Comparison of ENCODE assay signal across 27 cellular contexts in genomic region chr13:40762849-40763248, GRCh38. TPM values are rescaled to one million over a fixed set of nuclear protein-coding genes. Genes with fewer than 3 reads are reported as not detected.
DNase-seq lines count a peak whose midpoint lies in the region; ATAC-seq and TF ChIP-seq lines count a peak whose summit lies in the region.
"Had no signal": no experiment of that assay in that cellular context is flagged by ENCODE, and none has a peak within 500 bp of the region (broad histone marks: within the 10 kb centered on the region; RNA-seq: fewer than 3 reads in every experiment).

No MANE protein-coding gene starts in this region.

- H3K27ac Mint-ChIP-seq in activated CD4-positive, alpha-beta T cell treated with anti-CD3 and anti-CD28 coated beads for 36 hours, result peak overlapping the region; percentile 65
- H3K27ac Mint-ChIP-seq in activated CD4-positive, alpha-beta T cell treated with anti-CD3 and anti-CD28 coated beads, Interleukin-2, amount 10 ng/mL, durations not matched to agents 7 days and 5 days, result no peak overlapping the region
- peak overlapping the region; percentile 54 for H3K27ac Mint-ChIP-seq in T-helper 17 cell
- H3K27ac Mint-ChIP-seq: dendritic cell treated with granulocyte-macrophage colony-stimulating factor and Interleukin-4, amounts not matched to agents 40 ng/mL and 50 ng/mL, for 4 days; nephron progenitor cell; type B pancreatic cell had no signal

- no peak for DNase-seq in activated CD4-positive, alpha-beta T cell treated with anti-CD3 and anti-CD28 coated beads for 36 hours
- no peak for DNase-seq in activated CD4-positive, alpha-beta T cell treated with anti-CD3 and anti-CD28 coated beads, Interleukin-2, amount 10 ng/mL, durations not matched to agents 7 days and 5 days
- DNase-seq in EL (peak; percentile 20), T-helper 17 cell (no peak), fibroblast of the aortic adventitia (ENCODE audit: low read depth) (peak; percentile 33)
- DNase-seq: 8988T; activated CD4-positive, alpha-beta T cell treated with anti-CD3 and anti-CD28 coated beads for 4 hours; activated effector memory CD4-positive, alpha-beta T cell treated with anti-CD3 and anti-CD28 coated beads, Interleukin-2, amount 50 U/mL, for 16 hours; DMS 273 treated with DMSO at 0.1 percent for 48 hours; foreskin keratinocyte; immature natural killer cell; left lung; NCI-H1092; NCI-H187 treated with DMSO at 0.1 percent for 48 hours; NCI-H2227 treated with DMSO at 0.1 percent for 48 hours; nephron progenitor cell; right cardiac atrium; SHP77; stimulated activated CD4-positive, alpha-beta T cell treated with anti-CD3 and anti-CD28 coated beads, Interleukin-4, amount 100 ng/mL, for 24 hours; stimulated activated naive CD8-positive, alpha-beta T cell treated with anti-CD3 and anti-CD28 coated beads, Interleukin-15, amount 100 ng/mL, for 72 hours had no signal

- H3K9me3 Mint-ChIP-seq in activated CD4-positive, alpha-beta T cell treated with anti-CD3 and anti-CD28 coated beads for 36 hours (ENCODE audit: low read depth), result no peaks in the 10 kb centered on the region
- H3K9me3 Mint-ChIP-seq in activated CD4-positive, alpha-beta T cell treated with anti-CD3 and anti-CD28 coated beads, Interleukin-2, amount 10 ng/mL, durations not matched to agents 7 days and 5 days, result no peaks in the 10 kb centered on the region
- H3K9me3 Mint-ChIP-seq: dendritic cell treated with granulocyte-macrophage colony-stimulating factor and Interleukin-4, amounts not matched to agents 40 ng/mL and 50 ng/mL, for 4 days; immature natural killer cell; nephron progenitor cell; stimulated activated naive CD8-positive, alpha-beta T cell treated with anti-CD3 and anti-CD28 coated beads, Interleukin-15, amount 100 ng/mL, for 72 hours; type B pancreatic cell had no signal

- no peak overlapping the region for H3K4me3 Mint-ChIP-seq in activated CD4-positive, alpha-beta T cell treated with anti-CD3 and anti-CD28 coated beads for 36 hours
- no peak overlapping the region for H3K4me3 Mint-ChIP-seq in activated CD4-positive, alpha-beta T cell treated with anti-CD3 and anti-CD28 coated beads, Interleukin-2, amount 10 ng/mL, durations not matched to agents 7 days and 5 days
- H3K4me3 Mint-ChIP-seq in T-helper 17 cell, result no peak overlapping the region
- H3K4me3 Mint-ChIP-seq: dendritic cell treated with granulocyte-macrophage colony-stimulating factor and Interleukin-4, amounts not matched to agents 40 ng/mL and 50 ng/mL, for 4 days; immature natural killer cell; nephron progenitor cell; type B pancreatic cell had no signal

- no peak overlapping the region for H3K4me3 ChIP-seq in fibroblast of the aortic adventitia (ENCODE audit: low read depth, low read length)
- H3K4me3 ChIP-seq: BLaER1 treated with 17β-estradiol and CSF1 and Interleukin-3, amounts not matched to agents 10 nM and 100 nM; hepatocyte; left lung had no signal

- H3K36me3 Mint-ChIP-seq in activated CD4-positive, alpha-beta T cell treated with anti-CD3 and anti-CD28 coated beads for 36 hours (ENCODE audit: low read depth), result peaks cover 36% of the 10 kb centered on the region
- H3K36me3 Mint-ChIP-seq in activated CD4-positive, alpha-beta T cell treated with anti-CD3 and anti-CD28 coated beads, Interleukin-2, amount 10 ng/mL, durations not matched to agents 7 days and 5 days (ENCODE audit: low read depth), result peaks cover 25% of the 10 kb centered on the region
- H3K36me3 Mint-ChIP-seq in T-helper 17 cell (ENCODE audit: low read depth), result peaks cover 5% of the 10 kb centered on the region

- intact Hi-C loops in activated CD4-positive, alpha-beta T cell treated with anti-CD3 and anti-CD28 coated beads for 36 hours (cut with DNase I, micrococcal nuclease), result no loop called here

- no peak for ATAC-seq in activated CD4-positive, alpha-beta T cell treated with anti-CD3 and anti-CD28 coated beads for 36 hours
- no peak for ATAC-seq in T-helper 17 cell
- no peak for ATAC-seq in GM21526 (IDR thresholded peaks at IDR 0.05; ENCODE audit: low FRiP score, unreplicated experiment)
- no peak for ATAC-seq in HG02610 (IDR thresholded peaks at IDR 0.05; ENCODE audit: unreplicated experiment)
- no peak for ATAC-seq in HG03280 (IDR thresholded peaks at IDR 0.05; ENCODE audit: unreplicated experiment)
- ATAC-seq: foreskin keratinocyte; left lung; right cardiac atrium; stimulated activated naive CD8-positive, alpha-beta T cell treated with anti-CD3 and anti-CD28 coated beads, Interleukin-15, amount 100 ng/mL, for 72 hours had no signal

- H3K27me3 Mint-ChIP-seq in activated CD4-positive, alpha-beta T cell treated with anti-CD3 and anti-CD28 coated beads for 36 hours, result no peaks in the 10 kb centered on the region
- H3K27me3 Mint-ChIP-seq in activated CD4-positive, alpha-beta T cell treated with anti-CD3 and anti-CD28 coated beads, Interleukin-2, amount 10 ng/mL, durations not matched to agents 7 days and 5 days, result no peaks in the 10 kb centered on the region
- no peaks in the 10 kb centered on the region for H3K27me3 Mint-ChIP-seq in T-helper 17 cell
- H3K27me3 Mint-ChIP-seq: dendritic cell treated with granulocyte-macrophage colony-stimulating factor and Interleukin-4, amounts not matched to agents 40 ng/mL and 50 ng/mL, for 4 days; stimulated activated naive CD8-positive, alpha-beta T cell treated with anti-CD3 and anti-CD28 coated beads, Interleukin-15, amount 100 ng/mL, for 72 hours; type B pancreatic cell had no signal

- POLR2A ChIA-PET in activated CD4-positive, alpha-beta T cell treated with anti-CD3 and anti-CD28 coated beads for 36 hours (lab: Charles Lee), result no interaction called here
- POLR2A ChIA-PET in activated CD4-positive, alpha-beta T cell treated with anti-CD3 and anti-CD28 coated beads, Interleukin-2, amount 10 ng/mL, durations not matched to agents 7 days and 5 days (lab: Charles Lee), result no interaction called here

- no peak for TF ChIP-seq CTCF in fibroblast of the aortic adventitia (IDR thresholded peaks at IDR 0.05; ENCODE audit: insufficient read depth, low read length)

- no peaks in the 10 kb centered on the region for H3K9me3 ChIP-seq in T-helper 17 cell (ENCODE audit: control insufficient read depth, low read length, poor library complexity, severe bottlenecking)
- H3K9me3 ChIP-seq: BLaER1 treated with 17β-estradiol and CSF1 and Interleukin-3, amounts not matched to agents 10 nM and 100 nM; left lung had no signal

- peaks cover 42% of the 10 kb centered on the region for H3K4me1 Mint-ChIP-seq in activated CD4-positive, alpha-beta T cell treated with anti-CD3 and anti-CD28 coated beads for 36 hours
- H3K4me1 Mint-ChIP-seq in activated CD4-positive, alpha-beta T cell treated with anti-CD3 and anti-CD28 coated beads, Interleukin-2, amount 10 ng/mL, durations not matched to agents 7 days and 5 days, result peaks cover 35% of the 10 kb centered on the region
- H3K4me1 Mint-ChIP-seq in T-helper 17 cell, result peaks cover 15% of the 10 kb centered on the region
- H3K4me1 Mint-ChIP-seq: nephron progenitor cell had no signal

- CTCF ChIA-PET in activated CD4-positive, alpha-beta T cell treated with anti-CD3 and anti-CD28 coated beads for 36 hours (lab: Charles Lee), result interaction anchor here (1.4 kb wide), 1 partner anchor 14 kb away, joined by 4 read pairs; no protein-coding TSS in a partner anchor
- CTCF ChIA-PET in activated CD4-positive, alpha-beta T cell treated with anti-CD3 and anti-CD28 coated beads, Interleukin-2, amount 10 ng/mL, durations not matched to agents 7 days and 5 days (lab: Charles Lee), result no interaction called here

RNA-seq across cellular contexts. Expression of gene MRPS31, which starts 8.1 kb away (rescaled TPM):
- 10 to 100 TPM; 45.8 to 46.1 TPM for total RNA-seq in activated CD4-positive, alpha-beta T cell treated with anti-CD3 and anti-CD28 coated beads for 36 hours
- 10 to 100 TPM; 32.3 to 36.2 TPM for total RNA-seq in activated CD4-positive, alpha-beta T cell treated with anti-CD3 and anti-CD28 coated beads, Interleukin-2, amount 10 ng/mL, durations not matched to agents 7 days and 5 days
- total RNA-seq in T-helper 17 cell (10 to 100 TPM; 13.0 to 15.8 TPM), fibroblast of the aortic adventitia (ENCODE audit: low replicate concordance) (18.0 and 25.1 TPM in 2 replicates)

RNA-seq across cellular contexts. Expression of gene SLC25A15, which starts 26.6 kb away (rescaled TPM):
- total RNA-seq in activated CD4-positive, alpha-beta T cell treated with anti-CD3 and anti-CD28 coated beads for 36 hours, result 10 to 100 TPM; 20.5 to 23.6 TPM
- total RNA-seq in activated CD4-positive, alpha-beta T cell treated with anti-CD3 and anti-CD28 coated beads, Interleukin-2, amount 10 ng/mL, durations not matched to agents 7 days and 5 days, result 10 to 100 TPM; 14.4 to 15.5 TPM
- total RNA-seq in T-helper 17 cell (1 to 10 TPM; 3.7 to 5.1 TPM), fibroblast of the aortic adventitia (ENCODE audit: low replicate concordance) (11.7 and 13.8 TPM in 2 replicates)

Comparison
In these comparisons a context has a peak if more than half of its experiments do, and no peak if none do; other contexts are left out.
1. DNase-seq: peak in EL (single experiment) and fibroblast of the aortic adventitia (single experiment); none in activated CD4-positive, alpha-beta T cell treated with anti-CD3 and anti-CD28 coated beads for 36 hours (single experiment), activated CD4-positive, alpha-beta T cell treated with anti-CD3 and anti-CD28 coated beads, Interleukin-2, amount 10 ng/mL, durations not matched to agents 7 days and 5 days (single experiment) and T-helper 17 cell (0 of 3).